Comparison of ENCODE assay signal across 18 cellular contexts in the genomic region with DNA sequence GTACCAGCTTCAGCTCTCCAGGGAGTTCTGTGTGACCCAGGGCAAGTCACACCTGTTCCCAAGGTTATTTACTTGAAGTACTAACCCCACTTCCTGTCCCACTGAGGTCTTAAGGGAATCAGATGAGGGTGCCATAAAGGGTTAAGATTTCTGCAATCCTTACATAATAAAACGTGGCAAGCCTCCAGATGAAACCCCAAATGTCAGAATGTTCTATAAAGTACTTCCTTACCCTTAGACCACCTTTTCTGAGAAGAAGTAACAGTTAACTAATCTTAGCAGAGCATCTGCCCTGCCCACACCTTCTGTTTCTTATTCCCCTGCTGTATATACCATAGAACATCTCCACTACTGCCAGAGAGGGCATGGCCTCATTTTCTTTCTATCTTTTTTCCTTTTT. TPM values are rescaled to one million over a fixed set of nuclear protein-coding genes. Genes with fewer than 3 reads are reported as not detected.
DNase-seq lines count a peak whose midpoint lies in the region; ATAC-seq and TF ChIP-seq lines count a peak whose summit lies in the region.
"Had no signal": no experiment of that assay in that cellular context is flagged by ENCODE, and none has a peak within 500 bp of the region (broad histone marks: within the 10 kb centered on the region; RNA-seq: fewer than 3 reads in every experiment).

No MANE protein-coding gene starts in this region.

- peak overlapping the region in 8 of 11 experiments; percentile 9 to 43 (median 22); a peak in 12 of 22 replicates for H3K4me2 ChIP-seq in BLaER1 treated with 17β-estradiol and CSF1 and Interleukin-3, amounts not matched to agents 10 nM and 100 nM
- H3K4me2 ChIP-seq in OCI-LY7 (ENCODE audit: low read length) = 0 out of 2 replicates have a peak overlapping the region, but pooled peaks have one; percentile 0

- no peak overlapping the region for H3K27ac ChIP-seq in BLaER1 treated with 17β-estradiol and CSF1 and Interleukin-3, amounts not matched to agents 10 nM and 100 nM
- no peak overlapping the region for H3K27ac ChIP-seq in OCI-LY7 (ENCODE audit: low read depth, low read length, poor library complexity, severe bottlenecking)

- H3K27me3 Mint-ChIP-seq in activated B cell treated with CpG ODN at 0.5 μM for 24 hours = peaks cover 22% of the 10 kb centered on the region

- no TSS peak for BruUV-seq in OCI-LY7 (replicated peaks; lab: Mats Ljungman, UMichigan)

- H3K4me1 Mint-ChIP-seq in activated B cell treated with CpG ODN at 0.5 μM for 24 hours = peaks cover 23% of the 10 kb centered on the region

- POLR2A ChIA-PET in OCI-LY7 (lab: Charles Lee) (interaction anchor here (0.6 to 0.9 kb wide), 3 partner anchors 58 to 404 kb away, joined by 3 to 5 read pairs (median 5); no protein-coding TSS in a partner anchor), activated B cell treated with CpG ODN at 0.5 μM for 24 hours (lab: Charles Lee) (interaction anchor here (0.6 kb wide), 1 partner anchor 118 kb away, joined by 10 read pairs; no protein-coding TSS in a partner anchor)

- TF ChIP-seq CTCF in OCI-LY7 (conservative IDR thresholded peaks at IDR 0.05; ENCODE audit: low read length) (no peak), activated B cell treated with CpG ODN at 0.5 μM for 24 hours (IDR thresholded peaks at IDR 0.05) (no peak)

- H3K4me3 Mint-ChIP-seq in activated B cell treated with CpG ODN at 0.5 μM for 24 hours = peak overlapping the region; percentile 38
- H3K4me3 Mint-ChIP-seq: T-helper 1 cell treated with Interleukin-12 subunit alpha and Interleukin-12 subunit beta and Interleukin-4 antibody, amounts not matched to agents 30 μg/mL and 1 μg/mL, for 36 hours had no signal

- peaks cover 0 to 6% (median 0%) of the 10 kb centered on the region in 11 experiments; a peak in 2 of 22 replicates for H3K9me3 ChIP-seq in BLaER1 treated with 17β-estradiol and CSF1 and Interleukin-3, amounts not matched to agents 10 nM and 100 nM (replicated peaks in 1 of 11)
- H3K9me3 ChIP-seq in OCI-LY7 (ENCODE audit: low read length) = no peaks in the 10 kb centered on the region

- H3K9ac ChIP-seq in BLaER1 treated with 17β-estradiol and CSF1 and Interleukin-3, amounts not matched to agents 10 nM and 100 nM = no peak overlapping the region

- no peak overlapping the region for H2AFZ ChIP-seq in OCI-LY7 (ENCODE audit: low read length)

- intact Hi-C loops in OCI-LY7 (cut with micrococcal nuclease; ENCODE audit: unreplicated experiment) (no loop called here), activated B cell treated with CpG ODN at 0.5 μM for 24 hours (cut with micrococcal nuclease) (no loop called here)

- CTCF ChIA-PET in OCI-LY7 (lab: Charles Lee; ENCODE audit: unreplicated experiment) (no interaction called here), activated B cell treated with CpG ODN at 0.5 μM for 24 hours (lab: Charles Lee) (no interaction called here)

- H3K36me3 ChIP-seq in BLaER1 treated with 17β-estradiol and CSF1 and Interleukin-3, amounts not matched to agents 10 nM and 100 nM = no peaks in the 10 kb centered on the region
- no peaks in the 10 kb centered on the region for H3K36me3 ChIP-seq in OCI-LY7 (ENCODE audit: insufficient read depth, low read length)

- no peaks in the 10 kb centered on the region for H3K9me2 ChIP-seq in OCI-LY7 (ENCODE audit: insufficient read depth, low read length)

- no peaks in the 10 kb centered on the region for H3K36me3 Mint-ChIP-seq in activated B cell treated with CpG ODN at 0.5 μM for 24 hours (ENCODE audit: low read depth)

- H3K4me1 ChIP-seq in BLaER1 treated with 17β-estradiol and CSF1 and Interleukin-3, amounts not matched to agents 10 nM and 100 nM = peaks cover 13 to 38% (median 30%) of the 10 kb centered on the region in 10 experiments
- peaks cover 11% of the 10 kb centered on the region for H3K4me1 ChIP-seq in OCI-LY7 (ENCODE audit: insufficient read depth, low read length, poor library complexity, severe bottlenecking)

- no peaks in the 10 kb centered on the region for H3K79me2 ChIP-seq in OCI-LY7 (ENCODE audit: insufficient read depth, low read depth, low read length)

- H3K27me3 ChIP-seq in BLaER1 treated with 17β-estradiol and CSF1 and Interleukin-3, amounts not matched to agents 10 nM and 100 nM = peaks cover 40 to 63% (median 58%) of the 10 kb centered on the region in 11 experiments

- H3K4me3 ChIP-seq in BLaER1 treated with 17β-estradiol and CSF1 and Interleukin-3, amounts not matched to agents 10 nM and 100 nM = no peak overlapping the region
- no peak overlapping the region for H3K4me3 ChIP-seq in OCI-LY7 (ENCODE audit: low read depth, low read length, poor library complexity, severe bottlenecking)

- no peaks in the 10 kb centered on the region for H3K9me3 Mint-ChIP-seq in activated B cell treated with CpG ODN at 0.5 μM for 24 hours
- H3K9me3 Mint-ChIP-seq: T-helper 1 cell treated with Interleukin-12 subunit alpha and Interleukin-12 subunit beta and Interleukin-4 antibody, amounts not matched to agents 30 μg/mL and 1 μg/mL, for 36 hours had no signal

- DNase-seq in GF-D8 (lab: John Stamatoyannopoulos, UW) = peak; percentile 95
- peak; percentile 25 for DNase-seq in OCI-LY7 (ENCODE audit: low spot score)
- DNase-seq in activated B cell treated with CpG ODN at 0.5 μM for 24 hours = no peak
- DNase-seq in NCI-H748 (lab: John Stamatoyannopoulos, UW; ENCODE audit: unreplicated experiment) = no peak
- DNase-seq in NCI-H187 treated with DMSO at 0.1 percent for 48 hours (lab: John Stamatoyannopoulos, UW) = no peak
- DNase-seq in HuH-7.5 (ENCODE audit: low spot score) = no peak
- DNase-seq: GOT3, NCI-H1436, NCI-H2029 treated with DMSO at 0.1 percent for 48 hours, NCI-H2171 treated with DMSO at 0.1 percent for 48 hours, NCI-H82, SHP77 had no signal

- H4K20me1 ChIP-seq in BLaER1 treated with 17β-estradiol and CSF1 and Interleukin-3, amounts not matched to agents 10 nM and 100 nM = no peaks in the 10 kb centered on the region; a peak in 1 of 22 replicates
- no peaks in the 10 kb centered on the region for H4K20me1 ChIP-seq in OCI-LY7 (ENCODE audit: insufficient read depth, low read length)

- H3K27ac Mint-ChIP-seq in activated B cell treated with CpG ODN at 0.5 μM for 24 hours = no peak overlapping the region
- H3K27ac Mint-ChIP-seq: T-helper 1 cell treated with Interleukin-12 subunit alpha and Interleukin-12 subunit beta and Interleukin-4 antibody, amounts not matched to agents 30 μg/mL and 1 μg/mL, for 36 hours had no signal

- ATAC-seq in activated B cell treated with CpG ODN at 0.5 μM for 24 hours (ENCODE audit: low read depth) = no peak
- no peak for ATAC-seq in HG03439 (IDR thresholded peaks at IDR 0.05; ENCODE audit: unreplicated experiment)
- ATAC-seq: SK-N-SH treated with all-trans-retinoic acid at 6 μM for 48 hours had no signal

RNA-seq across cellular contexts. Expression of a gene that starts 6.0 kb away (rescaled TPM):
- not detected in 2 replicates for total RNA-seq in OCI-LY7 (2014; rRNA removed; shearing (Covaris generic))
- total RNA-seq in OCI-LY7 (2022) (not detected in 2 replicates), activated B cell treated with CpG ODN at 0.5 μM for 24 hours (not detected in 2 replicates)
- total RNA-seq: LHCN-M2, NCI-H460 had no signal

RNA-seq across cellular contexts. Expression of a gene that starts 19.1 kb away (rescaled TPM):
- not detected in 2 replicates for total RNA-seq in OCI-LY7 (2014; rRNA removed; shearing (Covaris generic))
- total RNA-seq in OCI-LY7 (2022) (not detected in 2 replicates), activated B cell treated with CpG ODN at 0.5 μM for 24 hours (not detected in 2 replicates)
- total RNA-seq: LHCN-M2, NCI-H460 had no signal

RNA-seq across cellular contexts. Expression of a gene that starts 44.7 kb away (rescaled TPM):
- total RNA-seq in OCI-LY7 (2014; rRNA removed; shearing (Covaris generic)) = 78.1 and 85.8 TPM in 2 replicates
- 73.2 and 73.3 TPM in 2 replicates for total RNA-seq in OCI-LY7 (2022)
- 30.6 and 34.7 TPM in 2 replicates for total RNA-seq in activated B cell treated with CpG ODN at 0.5 μM for 24 hours

RNA-seq across cellular contexts. Expression of a gene that starts 47.1 kb away (rescaled TPM):
- 0.44 and 0.98 TPM in 2 replicates for total RNA-seq in OCI-LY7 (2014; rRNA removed; shearing (Covaris generic))
- total RNA-seq in OCI-LY7 (2022) (0.61 and 1.1 TPM in 2 replicates), activated B cell treated with CpG ODN at 0.5 μM for 24 hours (0.75 TPM in 1 of 2 replicates, not detected in the other)
- total RNA-seq: LHCN-M2, NCI-H460 had no signal

Comparison
In these comparisons a context has a peak if more than half of its experiments do, and no peak if none do; other contexts are left out.
1. DNase-seq: peak in GF-D8 (single experiment) and OCI-LY7 (single experiment); none in activated B cell treated with CpG ODN at 0.5 μM for 24 hours (single experiment), NCI-H748 (single experiment), NCI-H187 treated with DMSO at 0.1 percent for 48 hours (single experiment) and HuH-7.5 (single experiment).